Comparison of ENCODE assay signal across 24 cellular contexts in genomic region chr17:7775058-7775457, GRCh38. TPM values are rescaled to one million over a fixed set of nuclear protein-coding genes. Genes with fewer than 3 reads are reported as not detected.
"Had no signal": no experiment of that assay in that cellular context is flagged by ENCODE, and none has a peak within 500 bp of the region (broad histone marks: within the 10 kb centered on the region; RNA-seq: fewer than 3 reads in every experiment).

No MANE protein-coding gene starts in this region.

- DNase-seq: activated CD4-positive, alpha-beta T cell treated with anti-CD3 and anti-CD28 coated beads for 36 hours; activated CD4-positive, CD25-positive, alpha-beta regulatory T cell; activated CD8-positive, alpha-beta T cell treated with anti-CD3 and anti-CD28 coated beads, Interleukin-2, amount 10 ng/mL, durations not matched to agents 7 days and 5 days; activated effector memory CD4-positive, alpha-beta T cell treated with Interleukin-2 at 50 U/mL for 16 hours; activated naive CD4-positive, alpha-beta T cell treated with Interleukin-2 at 50 U/mL for 16 hours; anterior cingulate cortex; cerebellar nuclear complex; dorsolateral prefrontal cortex; effector memory CD4-positive, alpha-beta T cell; left ventricle myocardium inferior; naive B cell; ovary; retina; stimulated activated CD4-positive, alpha-beta T cell treated with anti-CD3 and anti-CD28 coated beads, Interleukin-1b, Interleukin-23, amount 100 ng/mL, for 48 hours; stimulated activated CD4-positive, alpha-beta T cell treated with anti-CD3 and anti-CD28 coated beads, Interleukin-4, amount 100 ng/mL, for 4 hours; stimulated activated CD8-positive, alpha-beta memory T cell treated with anti-CD3 and anti-CD28 coated beads, Interleukin-4, amount 100 ng/mL, for 48 hours; stimulated activated naive CD8-positive, alpha-beta T cell treated with anti-CD3 and anti-CD28 coated beads, Interleukin-15, amount 100 ng/mL, for 72 hours had no signal

- ATAC-seq: activated CD4-positive, alpha-beta T cell treated with anti-CD3 and anti-CD28 coated beads for 36 hours; activated CD8-positive, alpha-beta T cell treated with anti-CD3 and anti-CD28 coated beads, Interleukin-2, amount 10 ng/mL, durations not matched to agents 7 days and 5 days; sciatic nerve; stimulated activated memory B cell treated with anti-CD40 and anti-IgM and Interleukin-4, amounts not matched to agents 10 μg/mL and 1 μg/mL and 100 μg/mL, for 72 hours; stimulated activated naive CD8-positive, alpha-beta T cell treated with anti-CD3 and anti-CD28 coated beads, Interleukin-15, amount 100 ng/mL, for 72 hours had no signal

- H3K27ac Mint-ChIP-seq: activated CD4-positive, alpha-beta T cell treated with anti-CD3 and anti-CD28 coated beads for 36 hours; activated CD8-positive, alpha-beta T cell treated with anti-CD3 and anti-CD28 coated beads, Interleukin-2, amount 10 ng/mL, durations not matched to agents 7 days and 5 days; activated naive CD8-positive, alpha-beta T cell; mesothelial cell of epicardium; stimulated activated memory B cell treated with anti-CD40 and anti-IgM and Interleukin-4, amounts not matched to agents 10 μg/mL and 1 μg/mL and 100 μg/mL, for 72 hours; stimulated activated naive CD8-positive, alpha-beta T cell treated with anti-CD3 and anti-CD28 coated beads, Interleukin-15, amount 100 ng/mL, for 72 hours; T-helper 2 cell treated with Interferon-gamma antibody and Interleukin-4, amounts not matched to agents 5 μg/mL and 100 μg/mL, for 36 hours; type B pancreatic cell had no signal

- H3K4me1 Mint-ChIP-seq: activated CD4-positive, alpha-beta T cell treated with anti-CD3 and anti-CD28 coated beads for 36 hours; mesothelial cell of epicardium; naive B cell; stimulated activated memory B cell treated with anti-CD40 and anti-IgM and Interleukin-4, amounts not matched to agents 10 μg/mL and 1 μg/mL and 100 μg/mL, for 72 hours; stimulated activated naive CD8-positive, alpha-beta T cell treated with anti-CD3 and anti-CD28 coated beads, Interleukin-15, amount 100 ng/mL, for 72 hours had no signal

- H3K9me3 Mint-ChIP-seq: mesothelial cell of epicardium; naive B cell; stimulated activated memory B cell treated with anti-CD40 and anti-IgM and Interleukin-4, amounts not matched to agents 10 μg/mL and 1 μg/mL and 100 μg/mL, for 72 hours; stimulated activated naive CD8-positive, alpha-beta T cell treated with anti-CD3 and anti-CD28 coated beads, Interleukin-15, amount 100 ng/mL, for 72 hours; T-helper 2 cell treated with Interferon-gamma antibody and Interleukin-4, amounts not matched to agents 5 μg/mL and 100 μg/mL, for 36 hours; type B pancreatic cell had no signal

- H3K4me3 Mint-ChIP-seq: activated CD4-positive, alpha-beta T cell treated with anti-CD3 and anti-CD28 coated beads for 36 hours; activated CD8-positive, alpha-beta T cell treated with anti-CD3 and anti-CD28 coated beads, Interleukin-2, amount 10 ng/mL, durations not matched to agents 7 days and 5 days; activated naive CD8-positive, alpha-beta T cell; mesothelial cell of epicardium; naive B cell; stimulated activated memory B cell treated with anti-CD40 and anti-IgM and Interleukin-4, amounts not matched to agents 10 μg/mL and 1 μg/mL and 100 μg/mL, for 72 hours; stimulated activated naive CD8-positive, alpha-beta T cell treated with anti-CD3 and anti-CD28 coated beads, Interleukin-15, amount 100 ng/mL, for 72 hours; T-helper 2 cell treated with Interferon-gamma antibody and Interleukin-4, amounts not matched to agents 5 μg/mL and 100 μg/mL, for 36 hours; type B pancreatic cell had no signal

- H3K36me3 Mint-ChIP-seq: activated naive CD8-positive, alpha-beta T cell; mesothelial cell of epicardium; naive B cell; stimulated activated memory B cell treated with anti-CD40 and anti-IgM and Interleukin-4, amounts not matched to agents 10 μg/mL and 1 μg/mL and 100 μg/mL, for 72 hours; type B pancreatic cell had no signal

RNA-seq across cellular contexts. Expression of gene DNAH2, which starts 57.5 kb away (rescaled TPM):
- total RNA-seq: activated CD4-positive, alpha-beta T cell treated with anti-CD3 and anti-CD28 coated beads for 36 hours; activated CD8-positive, alpha-beta T cell treated with anti-CD3 and anti-CD28 coated beads, Interleukin-2, amount 10 ng/mL, durations not matched to agents 7 days and 5 days; epithelial cell of proximal tubule had no signal
